In the genomic region with DNA sequence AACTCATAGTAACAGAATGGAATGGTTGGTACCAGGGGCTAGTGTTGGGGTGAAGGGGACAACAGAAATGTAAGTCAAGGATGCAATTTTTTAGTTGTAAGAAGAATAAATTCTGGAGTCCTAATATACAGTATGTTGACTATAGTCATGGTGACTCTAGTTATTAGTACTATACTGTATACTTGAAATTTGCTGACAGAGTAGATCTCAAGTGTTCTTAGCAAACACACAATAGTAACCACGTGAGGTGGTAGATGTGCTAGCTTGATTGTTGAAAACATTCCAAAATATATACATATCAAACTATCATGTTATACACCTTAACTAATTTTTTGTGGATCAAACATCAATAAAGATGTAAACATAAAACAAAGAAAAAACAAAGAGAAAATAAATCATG, we compare ENCODE assay signal across 28 cellular contexts.
"Had no signal": no experiment of that assay in that cellular context is flagged by ENCODE, and none has a peak within 500 bp of the region (broad histone marks: within the 10 kb centered on the region; RNA-seq: fewer than 3 reads in every experiment).

No MANE protein-coding gene starts in this region.

- H3K4me2 ChIP-seq: smooth muscle cell had no signal

- H3K27ac ChIP-seq: neutrophil, pancreas, prostate gland, skin epidermis, spleen, suprapubic skin, testis, tibial artery, transverse colon, upper lobe of right lung, uterus had no signal

- H3K27me3 ChIP-seq: neutrophil, pancreas, spleen, suprapubic skin, testis, tibial artery, transverse colon, upper lobe of right lung, uterus had no signal

- ATAC-seq: naive thymus-derived CD8-positive, alpha-beta T cell; natural killer cell treated with Interleukin-12 subunit alpha and Interleukin-12 subunit beta and Interleukin-15 and Interleukin-18, amount 100 ng/mL, for 72 hours; pancreas; right cardiac atrium; sciatic nerve; stimulated activated memory B cell treated with anti-CD40 and anti-IgM and Interleukin-4, amounts not matched to agents 10 μg/mL and 1 μg/mL and 100 μg/mL, for 72 hours; stimulated activated naive CD8-positive, alpha-beta T cell treated with anti-CD3 and anti-CD28 coated beads, Interleukin-15, amount 100 ng/mL, for 72 hours; stimulated activated naive CD8-positive, alpha-beta T cell treated with anti-CD3 and anti-CD28 coated beads, Interleukin-15, Interleukin-2, amounts not matched to agents 100 U/mL and 50 U/mL, for 24 hours; upper lobe of right lung had no signal

- FAIRE-seq: pancreas had no signal

- H3K36me3 ChIP-seq: neutrophil, pancreas, prostate gland, spleen, suprapubic skin, tibial artery, transverse colon, upper lobe of right lung had no signal

- H3K4me3 ChIP-seq: pancreas, prostate gland, skin epidermis, smooth muscle cell, spleen, suprapubic skin, testis, tibial artery, transverse colon, upper lobe of right lung, uterus had no signal

- H3K4me1 ChIP-seq: pancreas, prostate gland, spleen, suprapubic skin, testis, tibial artery, transverse colon, upper lobe of right lung, uterus had no signal

- DNase-seq: naive thymus-derived CD8-positive, alpha-beta T cell; nephron progenitor cell; nucleus accumbens; pancreas; right cardiac atrium; spleen; stimulated activated CD4-positive, alpha-beta T cell treated with anti-CD3 and anti-CD28 coated beads, Interleukin-12 subunit alpha, Interleukin-12 subunit beta, amount 100 ng/mL, for 4 hours; stimulated activated CD4-positive, alpha-beta T cell treated with anti-CD3 and anti-CD28 coated beads, Interleukin-1b, Interleukin-23, amount 100 ng/mL, for 48 hours; stimulated activated CD4-positive, alpha-beta T cell treated with anti-CD3 and anti-CD28 coated beads, Interleukin-4, amount 100 ng/mL, for 1 hour; stimulated activated CD4-positive, alpha-beta T cell treated with anti-CD3 and anti-CD28 coated beads, Interleukin-4, amount 100 ng/mL, for 4 hours; stimulated activated CD8-positive, alpha-beta memory T cell treated with anti-CD3 and anti-CD28 coated beads, Interleukin-4, amount 100 ng/mL, for 48 hours; stimulated activated naive CD4-positive, alpha-beta T cell; stimulated activated naive CD8-positive, alpha-beta T cell treated with anti-CD3 and anti-CD28 coated beads, Interleukin-15, amount 100 ng/mL, for 72 hours; stimulated activated naive CD8-positive, alpha-beta T cell treated with anti-CD3 and anti-CD28 coated beads, Interleukin-15, Interleukin-2, amounts not matched to agents 100 U/mL and 50 U/mL, for 24 hours; substantia nigra; testis; tibial artery; transverse colon; upper lobe of right lung; uterus had no signal

- H3K9me3 ChIP-seq: neutrophil, pancreas, prostate gland, suprapubic skin, testis, tibial artery, transverse colon, upper lobe of right lung, uterus had no signal
